In the genomic region with DNA sequence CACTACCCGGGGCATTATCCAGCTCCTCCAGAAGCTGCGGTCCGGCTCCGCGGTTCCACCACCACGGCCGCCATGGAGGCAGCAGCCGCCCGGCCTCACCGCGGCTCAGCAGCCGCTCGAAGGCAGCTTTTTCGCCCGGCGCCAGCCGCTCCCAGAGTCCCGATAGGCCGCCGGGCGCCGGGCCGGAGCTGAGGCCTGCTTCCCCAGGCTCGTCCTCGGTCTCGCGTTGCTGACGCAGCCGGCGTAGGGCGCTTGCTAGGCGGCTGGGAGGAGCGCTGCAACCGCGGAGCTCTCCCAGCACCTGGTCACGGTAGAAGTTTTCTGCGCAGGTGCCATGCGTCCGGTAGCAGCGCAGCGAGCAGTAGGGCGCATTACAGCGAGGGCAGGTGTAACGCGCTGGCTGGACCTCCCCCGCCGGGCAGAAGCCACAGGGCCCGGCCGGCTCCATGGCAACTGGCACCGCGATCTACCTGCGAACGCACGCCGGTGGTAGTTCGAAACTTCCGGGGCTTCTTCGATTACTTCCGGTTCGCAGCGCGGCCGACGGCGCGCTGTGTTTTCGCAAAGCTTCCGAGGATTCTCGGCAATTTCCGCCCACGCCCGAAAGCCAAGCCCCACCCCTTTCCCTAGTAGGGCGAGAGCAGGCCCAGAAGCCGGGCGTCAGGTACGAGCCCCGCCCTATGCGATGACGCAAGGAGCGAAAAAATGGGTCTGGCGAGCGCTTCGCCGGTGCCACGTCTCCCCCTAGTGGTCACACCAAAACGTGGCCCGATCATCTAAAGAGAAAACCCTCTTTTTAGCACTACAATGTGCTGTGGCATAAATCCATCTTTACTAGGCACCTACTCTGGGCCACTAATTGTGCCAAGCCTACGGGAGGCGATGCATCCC, we compare ENCODE assay signal across 8 cellular contexts. TPM values are rescaled to one million over a fixed set of nuclear protein-coding genes. Genes with fewer than 3 reads are reported as not detected.
A peak's percentile ranks its signal among the peaks of the same experiment; 100 is the strongest.
DNase-seq lines count a peak whose midpoint lies in the region; ATAC-seq lines count a peak whose summit lies in the region.

A gene (minus strand): TSS at position 496 of the 891 bp plus-strand sequence. CDS start 48 bp downstream, at position 448.

- peak; percentile 31 for ATAC-seq in GM19468 (IDR thresholded peaks at IDR 0.05; ENCODE audit: extremely low read depth, unreplicated experiment)

- DNase-seq in COLO829 (ENCODE audit: low spot score), result peak; percentile 95
- peak; percentile 100 for DNase-seq in HT-29 (ENCODE audit: low spot score)
- DNase-seq in NK-92 treated with Interleukin-12 subunit alpha and Interleukin-12 subunit beta, amount 100 ng/mL, for 24 hours (lab: John Stamatoyannopoulos, UW), result peak; percentile 99
- DNase-seq in effector CD8-positive, alpha-beta T cell (lab: John Stamatoyannopoulos, UW), result peak; percentile 100
- peak; percentile 99 for DNase-seq in lung microvascular endothelial cell (ENCODE audit: low read depth in 2 of 2)
- DNase-seq in stimulated activated CD8-positive, alpha-beta memory T cell treated with anti-CD3 and anti-CD28 coated beads, Interleukin-12 subunit alpha, Interleukin-12 subunit beta, amount 100 ng/mL, for 1 hour (ENCODE audit: low read depth), result peak; percentile 100

- POLR2A ChIA-PET in activated CD8-positive, alpha-beta memory T cell treated with anti-CD3 and anti-CD28 coated beads for 36 hours (lab: Charles Lee), result interaction anchor here (0.6 to 2.9 kb wide), 9 partner anchors 11 to 258 kb away, joined by 3 to 15 read pairs (median 3); a partner anchor contains a TSS

- CTCF ChIA-PET in activated CD8-positive, alpha-beta memory T cell treated with anti-CD3 and anti-CD28 coated beads for 36 hours (lab: Charles Lee), result interaction anchor here (0.7 to 2.0 kb wide), 14 partner anchors 10 to 234 kb away, joined by 3 to 7 read pairs (median 4); a partner anchor contains a TSS

RNA-seq across cellular contexts. Expression of the gene that starts here (rescaled TPM):
- total RNA-seq in HT-29 (2014; rRNA removed; shearing (Covaris generic)), result 104 and 115 TPM in 2 replicates
- 10 to 100 TPM; 16.5 to 18.2 TPM for total RNA-seq in activated CD8-positive, alpha-beta memory T cell treated with anti-CD3 and anti-CD28 coated beads for 36 hours
- total RNA-seq in lung microvascular endothelial cell, result 4.6 and 9.7 TPM in 2 replicates

Comparison
In these comparisons a context has a peak if more than half of its experiments do, and no peak if none do; other contexts are left out.
1. Peak in every context shown above with its lines: DNase-seq and ATAC-seq.